Comparison of ENCODE assay signal across 15 cellular contexts in genomic region chr2:12048551-12048950, GRCh38.
DNase-seq lines count a peak whose midpoint lies in the region; ATAC-seq and TF ChIP-seq lines count a peak whose summit lies in the region.
"Had no signal": no experiment of that assay in that cellular context is flagged by ENCODE, and none has a peak within 500 bp of the region (broad histone marks: within the 10 kb centered on the region; RNA-seq: fewer than 3 reads in every experiment).

No MANE protein-coding gene starts in this region.

- no peaks in the 10 kb centered on the region for H3K9me3 ChIP-seq in left ventricle myocardium inferior (replicated peaks)
- H3K9me3 ChIP-seq: tibial artery had no signal

- H3K27ac Mint-ChIP-seq in type B pancreatic cell, result no peak overlapping the region
- H3K27ac Mint-ChIP-seq: T-helper 1 cell treated with Interleukin-12 subunit alpha and Interleukin-12 subunit beta and Interleukin-4 antibody, amounts not matched to agents 30 μg/mL and 1 μg/mL, for 36 hours had no signal

- H3K36me3 ChIP-seq in left ventricle myocardium inferior, result no peaks in the 10 kb centered on the region
- H3K36me3 ChIP-seq: tibial artery had no signal

- TF ChIP-seq CTCF in left ventricle myocardium inferior (IDR thresholded peaks at IDR 0.05; ENCODE audit: borderline replicate concordance) (peak; percentile 29), choroid plexus epithelial cell (conservative IDR thresholded peaks at IDR 0.05; ENCODE audit: low read depth, low read length) (peak; percentile 32), type B pancreatic cell (conservative IDR thresholded peaks at IDR 0.05) (peak; percentile 39)

- H3K27ac ChIP-seq in left ventricle myocardium inferior (replicated peaks), result no peak overlapping the region
- H3K27ac ChIP-seq: tibial artery had no signal

- H3K36me3 Mint-ChIP-seq in type B pancreatic cell, result no peaks in the 10 kb centered on the region

- intact Hi-C loops in left ventricle myocardium inferior (cut with micrococcal nuclease) (no loop called here), left ventricle myocardium superior (cut with micrococcal nuclease) (no loop called here)

- H3K9me3 Mint-ChIP-seq in type B pancreatic cell, result peaks cover 7% of the 10 kb centered on the region

- H3K4me3 Mint-ChIP-seq in type B pancreatic cell, result no peak overlapping the region
- H3K4me3 Mint-ChIP-seq: CD14-positive monocyte; T-helper 1 cell treated with Interleukin-12 subunit alpha and Interleukin-12 subunit beta and Interleukin-4 antibody, amounts not matched to agents 30 μg/mL and 1 μg/mL, for 36 hours had no signal

- no peaks in the 10 kb centered on the region for H3K4me1 ChIP-seq in left ventricle myocardium inferior

- ATAC-seq in left ventricle myocardium superior, result no peak
- no peak for ATAC-seq in HG03442 (IDR thresholded peaks at IDR 0.05; ENCODE audit: unreplicated experiment)

- H3K27me3 ChIP-seq in left ventricle myocardium inferior (ENCODE audit: low read depth), result no peaks in the 10 kb centered on the region
- H3K27me3 ChIP-seq: tibial artery had no signal

- H3K4me3 ChIP-seq in left ventricle myocardium inferior, result no peak overlapping the region
- H3K4me3 ChIP-seq in choroid plexus epithelial cell (ENCODE audit: low read depth, low read length), result no peak overlapping the region
- H3K4me3 ChIP-seq: tibial artery had no signal

- no peaks in the 10 kb centered on the region for H3K27me3 Mint-ChIP-seq in type B pancreatic cell

- DNase-seq in left ventricle myocardium inferior (no peak), left ventricle myocardium superior (no peak), Kasumi-1 (lab: John Stamatoyannopoulos, UW) (peak; percentile 24 to 38), choroid plexus epithelial cell (ENCODE audit: low read depth) (no peak), type B pancreatic cell (ENCODE audit: extremely low spot score, unreplicated experiment) (no peak), H4 (ENCODE audit: low spot score) (no peak)
- DNase-seq in effector CD8-positive, alpha-beta T cell (lab: John Stamatoyannopoulos, UW), result no peak
- DNase-seq: activated CD8-positive, alpha-beta memory T cell treated with anti-CD3 and anti-CD28 coated beads, Interleukin-2, amount 50 U/mL, for 48 hours; aorta; KG1; NCI-H69; tibial artery had no signal

- no peaks in the 10 kb centered on the region for H3K4me1 Mint-ChIP-seq in type B pancreatic cell (ENCODE audit: unreplicated experiment)

Comparison
In these comparisons a context has a peak if more than half of its experiments do, and no peak if none do; other contexts are left out.
1. DNase-seq: peak in Kasumi-1 (2 of 2); none in left ventricle myocardium inferior (single experiment), left ventricle myocardium superior (single experiment), choroid plexus epithelial cell (single experiment), type B pancreatic cell (single experiment), effector CD8-positive, alpha-beta T cell (single experiment) and H4 (single experiment).
2. Peak in every context shown above with its lines, with median percentiles within 50 percentile points of each other: CTCF ChIP-seq.